ENCODE assay signal across 1 cellular context in genomic region chr17:45230787-45231480, GRCh38.
A peak's percentile ranks its signal among the peaks of the same experiment; 100 is the strongest.
TF ChIP-seq lines count a peak whose summit lies in the region.

No MANE protein-coding gene starts in this region.

TF ChIP-seq in IMR-90, 13 proteins besides CTCF, POLR2A, EP300 and RAD21:
- TF ChIP-seq FOS (IDR thresholded peaks at IDR 0.05; ENCODE audit: low read depth, low read length) (no peak), MAZ (IDR thresholded peaks at IDR 0.05; ENCODE audit: borderline replicate concordance, low read depth, low read length) (0 out of 2 replicates have a peak, but pooled peaks have one; percentile 11)
TF ChIP-seq in IMR-90: peak in this region for 1.
